Comparison of ENCODE assay signal across 8 cellular contexts in genomic region chr11:38791346-38791961, GRCh38.
DNase-seq lines count a peak whose midpoint lies in the region; ATAC-seq and TF ChIP-seq lines count a peak whose summit lies in the region.

No MANE protein-coding gene starts in this region.

- TF ChIP-seq EP300 in ovary (IDR thresholded peaks at IDR 0.05), result no peak

- no peaks in the 10 kb centered on the region for H3K9me3 ChIP-seq in GM23248 (ENCODE audit: low read depth)
- no peaks in the 10 kb centered on the region for H3K9me3 ChIP-seq in MG63
- H3K9me3 ChIP-seq in SJCRH30 (replicated peaks), result no peaks in the 10 kb centered on the region
- no peaks in the 10 kb centered on the region for H3K9me3 ChIP-seq in ovary

- peak; percentile 22 for DNase-seq in activated CD4-positive, alpha-beta T cell treated with anti-CD3 and anti-CD28 coated beads for 36 hours
- no peak for DNase-seq in activated CD4-positive, alpha-beta T cell treated with anti-CD3 and anti-CD28 coated beads, Interleukin-2, amount 50 U/mL, for 1 hour
- DNase-seq in GM23248, result peak; percentile 79
- peak; percentile 23 for DNase-seq in MG63
- DNase-seq in SJCRH30, result peak; percentile 60 to 83
- DNase-seq in fibroblast of gingiva (ENCODE audit: low read depth), result peak; percentile 41
- peak in 1 of 5 donors; percentile 22 for DNase-seq in ovary

- H3K9me2 ChIP-seq in GM23248 (ENCODE audit: insufficient read depth), result no peaks in the 10 kb centered on the region

- H3K36me3 ChIP-seq in GM23248 (ENCODE audit: low read depth) (no peaks in the 10 kb centered on the region), MG63 (no peaks in the 10 kb centered on the region), SJCRH30 (no peaks in the 10 kb centered on the region), ovary (no peaks in the 10 kb centered on the region)

- TF ChIP-seq CTCF in ovary (IDR thresholded peaks at IDR 0.05), result peak in 2 of 3 donors; percentile 48 to 64

- H3K36me3 Mint-ChIP-seq in activated CD4-positive, alpha-beta T cell treated with anti-CD3 and anti-CD28 coated beads for 36 hours (ENCODE audit: low read depth), result no peaks in the 10 kb centered on the region

- POLR2A ChIA-PET in activated CD4-positive, alpha-beta T cell treated with anti-CD3 and anti-CD28 coated beads for 36 hours (lab: Charles Lee), result no interaction called here

- no peak for ATAC-seq in activated CD4-positive, alpha-beta T cell treated with anti-CD3 and anti-CD28 coated beads for 36 hours
- ATAC-seq in GM21576 (IDR thresholded peaks at IDR 0.05; ENCODE audit: unreplicated experiment), result no peak

- no peak overlapping the region for H3K4me3 Mint-ChIP-seq in activated CD4-positive, alpha-beta T cell treated with anti-CD3 and anti-CD28 coated beads for 36 hours

- peaks cover 3% of the 10 kb centered on the region for H3K9me3 Mint-ChIP-seq in activated CD4-positive, alpha-beta T cell treated with anti-CD3 and anti-CD28 coated beads for 36 hours (ENCODE audit: low read depth)

- 19 to 26% methylated on average over 4 of the region's 4 CpGs for WGBS in GM23248 (ENCODE audit: low coverage in 1 of 2, low lambda C conversion rate in 2 of 2, missing lambda C conversion rate in 2 of 2), 2 experiments
- 34 to 35% (median 35%) methylated on average over 4 of the region's 4 CpGs for WGBS in ovary, 3 donors

- CTCF ChIA-PET in activated CD4-positive, alpha-beta T cell treated with anti-CD3 and anti-CD28 coated beads for 36 hours (lab: Charles Lee), result interaction anchor here (0.6 to 1.7 kb wide), 4 partner anchors 12 to 612 kb away, joined by 3 to 5 read pairs (median 3); no protein-coding TSS in a partner anchor

- H2AFZ ChIP-seq in GM23248, result no peak overlapping the region

- no peaks in the 10 kb centered on the region for H3K4me1 ChIP-seq in GM23248 (ENCODE audit: insufficient read depth)
- no peaks in the 10 kb centered on the region for H3K4me1 ChIP-seq in SJCRH30
- no peaks in the 10 kb centered on the region for H3K4me1 ChIP-seq in ovary (ENCODE audit: insufficient read depth)

- no peaks in the 10 kb centered on the region for H3F3A ChIP-seq in GM23248 (ENCODE audit: insufficient read depth)

- in situ Hi-C loops in GM23248 (cut with MboI), result no loop called here

- H3K27me3 ChIP-seq in GM23248 (replicated peaks; ENCODE audit: insufficient read depth) (no peaks in the 10 kb centered on the region), MG63 (no peaks in the 10 kb centered on the region), SJCRH30 (no peaks in the 10 kb centered on the region), ovary (no peaks in the 10 kb centered on the region)

- H3K27me3 Mint-ChIP-seq in activated CD4-positive, alpha-beta T cell treated with anti-CD3 and anti-CD28 coated beads for 36 hours, result no peaks in the 10 kb centered on the region

- intact Hi-C loops in activated CD4-positive, alpha-beta T cell treated with anti-CD3 and anti-CD28 coated beads for 36 hours (cut with DNase I, micrococcal nuclease), result loop anchor here in 1 of 2 experiments (5.0 kb wide), 2 partner anchors 844 to 1789 kb away; no protein-coding TSS in a partner anchor
- intact Hi-C loops in ovary (cut with DNase I), result no loop called here

- no peak for TF ChIP-seq POLR2A in ovary (IDR thresholded peaks at IDR 0.05)

- H4K20me1 ChIP-seq in GM23248 (ENCODE audit: insufficient read depth), result no peaks in the 10 kb centered on the region

- H3K4me3 ChIP-seq in GM23248, result no peak overlapping the region
- no peak overlapping the region for H3K4me3 ChIP-seq in MG63
- no peak overlapping the region for H3K4me3 ChIP-seq in SJCRH30
- no peak overlapping the region for H3K4me3 ChIP-seq in ovary

- H3K27ac Mint-ChIP-seq in activated CD4-positive, alpha-beta T cell treated with anti-CD3 and anti-CD28 coated beads for 36 hours, result no peak overlapping the region

- no peak overlapping the region for H3K9ac ChIP-seq in GM23248

- H3K79me2 ChIP-seq in GM23248 (ENCODE audit: insufficient read depth), result no peaks in the 10 kb centered on the region

- no peaks in the 10 kb centered on the region for H3K4me1 Mint-ChIP-seq in activated CD4-positive, alpha-beta T cell treated with anti-CD3 and anti-CD28 coated beads for 36 hours

- no peak overlapping the region for H3K4me2 ChIP-seq in GM23248 (ENCODE audit: unreplicated experiment)

- H3K27ac ChIP-seq in GM23248 (no peak overlapping the region), SJCRH30 (no peak overlapping the region), ovary (no peak overlapping the region)
